Comparison of ENCODE assay signal across 10 cellular contexts in the genomic region with DNA sequence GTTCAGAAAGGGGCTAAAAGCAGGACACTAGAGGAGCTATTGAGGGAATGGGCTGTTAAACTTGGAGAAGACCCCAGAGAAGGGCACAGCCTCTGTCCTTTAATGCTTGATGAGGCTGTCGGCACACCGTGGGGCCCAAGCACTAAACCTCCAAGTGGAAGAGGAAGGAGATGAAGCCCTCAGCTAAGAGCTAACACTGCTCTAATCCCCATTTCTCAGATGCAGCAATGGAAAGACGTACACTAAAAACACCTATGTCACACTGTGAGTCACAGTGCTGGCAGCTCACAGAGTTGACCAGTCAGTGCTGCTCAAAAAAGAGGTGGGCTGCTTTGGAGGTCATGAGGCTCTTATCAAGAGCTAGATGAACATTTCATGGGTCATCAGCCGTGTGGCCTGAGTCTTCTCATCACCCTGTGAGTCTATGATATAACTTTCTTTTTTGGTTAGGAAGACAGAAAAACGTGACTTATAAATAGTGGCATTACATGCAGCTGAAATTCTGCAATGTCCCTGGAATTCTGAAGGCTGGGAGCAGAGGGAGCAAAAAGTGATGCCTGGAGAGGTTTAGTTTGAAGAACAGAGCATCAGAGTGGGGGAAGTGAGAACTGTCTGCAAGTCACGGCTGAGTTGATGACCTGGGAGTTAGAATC. TPM values are rescaled to one million over a fixed set of nuclear protein-coding genes. Genes with fewer than 3 reads are reported as not detected.
DNase-seq lines count a peak whose midpoint lies in the region; ATAC-seq and TF ChIP-seq lines count a peak whose summit lies in the region.
"Had no signal": no experiment of that assay in that cellular context is flagged by ENCODE, and none has a peak within 500 bp of the region (broad histone marks: within the 10 kb centered on the region; RNA-seq: fewer than 3 reads in every experiment).

No MANE protein-coding gene starts in this region.

- no peaks in the 10 kb centered on the region for H3K27me3 ChIP-seq in CD8-positive, alpha-beta T cell (ENCODE audit: insufficient read depth, low read length)

- H3K4me3 ChIP-seq in CD8-positive, alpha-beta T cell (ENCODE audit: low read depth, low read length), result no peak overlapping the region

- H3K27ac ChIP-seq in CD8-positive, alpha-beta T cell (ENCODE audit: low read depth, low read length), result peak overlapping the region; percentile 7

- TF ChIP-seq CTCF in CD8-positive, alpha-beta T cell (IDR thresholded peaks at IDR 0.05), result no peak

- peaks cover 54% of the 10 kb centered on the region for H3K4me1 ChIP-seq in CD8-positive, alpha-beta T cell (ENCODE audit: insufficient read depth, low read length)

- POLR2A ChIA-PET in CD8-positive, alpha-beta T cell (lab: Charles Lee), result interaction anchor here (0.5 to 3.4 kb wide), 7 partner anchors 9 to 1390 kb away, joined by 3 to 26 read pairs (median 4); a partner anchor contains a TSS

- DNase-seq in CD8-positive, alpha-beta T cell, result no peak
- DNase-seq in islet precursor cell (peak; percentile 85), Ammon's horn (ENCODE audit: low spot score) (no peak), DMS114 treated with DMSO at 0.1 percent for 48 hours (lab: John Stamatoyannopoulos, UW; ENCODE audit: unreplicated experiment) (no peak), ACHN (no peak)
- DNase-seq: NCI-H2227 treated with DMSO at 0.1 percent for 48 hours; stimulated activated naive CD4-positive, alpha-beta T cell had no signal

- H3K36me3 Mint-ChIP-seq in CD8-positive, alpha-beta T cell, result peaks cover 61% of the 10 kb centered on the region
- peaks cover 88% of the 10 kb centered on the region for H3K36me3 Mint-ChIP-seq in T-helper 1 cell treated with Interleukin-12 subunit alpha and Interleukin-12 subunit beta and Interleukin-4 antibody, amounts not matched to agents 30 μg/mL and 1 μg/mL, for 36 hours (ENCODE audit: low read depth)

- H3K9me3 ChIP-seq in CD8-positive, alpha-beta T cell (ENCODE audit: low read length), result no peaks in the 10 kb centered on the region

- CTCF ChIA-PET in CD8-positive, alpha-beta T cell (lab: Charles Lee), result interaction anchor here (0.7 to 7.7 kb wide), 9 partner anchors 10 to 402 kb away, joined by 3 to 185 read pairs (median 9); a partner anchor contains a TSS

- intact Hi-C loops in CD8-positive, alpha-beta T cell (cut with DNase I, micrococcal nuclease), result loop anchor here (1.0 to 10.0 kb wide), 5 partner anchors 10 to 502 kb away; a partner anchor contains a TSS

- no peaks in the 10 kb centered on the region for H3K27me3 Mint-ChIP-seq in CD8-positive, alpha-beta T cell (ENCODE audit: low read depth)
- H3K27me3 Mint-ChIP-seq in T-helper 1 cell treated with Interleukin-12 subunit alpha and Interleukin-12 subunit beta and Interleukin-4 antibody, amounts not matched to agents 30 μg/mL and 1 μg/mL, for 36 hours (ENCODE audit: low read depth), result no peaks in the 10 kb centered on the region

- H3K4me1 Mint-ChIP-seq in CD8-positive, alpha-beta T cell (ENCODE audit: low read depth), result peaks cover 88% of the 10 kb centered on the region
- peaks cover 84% of the 10 kb centered on the region for H3K4me1 Mint-ChIP-seq in T-helper 1 cell treated with Interleukin-12 subunit alpha and Interleukin-12 subunit beta and Interleukin-4 antibody, amounts not matched to agents 30 μg/mL and 1 μg/mL, for 36 hours (ENCODE audit: low read depth)

- H3K27ac Mint-ChIP-seq in CD8-positive, alpha-beta T cell, result peak overlapping the region; percentile 95
- peak overlapping the region; percentile 99 for H3K27ac Mint-ChIP-seq in T-helper 1 cell treated with Interleukin-12 subunit alpha and Interleukin-12 subunit beta and Interleukin-4 antibody, amounts not matched to agents 30 μg/mL and 1 μg/mL, for 36 hours

- ATAC-seq in CD8-positive, alpha-beta T cell, result peak; percentile 59
- ATAC-seq in GM21717 (IDR thresholded peaks at IDR 0.05; ENCODE audit: unreplicated experiment) (peak; percentile 21), GM21390 (IDR thresholded peaks at IDR 0.05; ENCODE audit: unreplicated experiment) (no peak)

- H3K9me3 Mint-ChIP-seq in CD8-positive, alpha-beta T cell, result no peaks in the 10 kb centered on the region
- H3K9me3 Mint-ChIP-seq in T-helper 1 cell treated with Interleukin-12 subunit alpha and Interleukin-12 subunit beta and Interleukin-4 antibody, amounts not matched to agents 30 μg/mL and 1 μg/mL, for 36 hours, result no peaks in the 10 kb centered on the region

- peak overlapping the region; percentile 72 for H3K4me3 Mint-ChIP-seq in CD8-positive, alpha-beta T cell
- peak overlapping the region; percentile 74 for H3K4me3 Mint-ChIP-seq in T-helper 1 cell treated with Interleukin-12 subunit alpha and Interleukin-12 subunit beta and Interleukin-4 antibody, amounts not matched to agents 30 μg/mL and 1 μg/mL, for 36 hours

- H3K36me3 ChIP-seq in CD8-positive, alpha-beta T cell (ENCODE audit: insufficient read depth, low read length), result peaks cover 13% of the 10 kb centered on the region

- in situ Hi-C loops in ACHN (cut with HindIII; ENCODE audit: low pct_ligation_motif_present, low pct_unique_long_range_greater_than_20kb, low sequenced_read_pairs), result no loop called here

RNA-seq across cellular contexts. Expression of a gene that starts 21.5 kb away (rescaled TPM):
- 10 to 100 TPM; 47.7 to 49.3 TPM for total RNA-seq in CD8-positive, alpha-beta T cell
